13 cellular contexts compared by ENCODE assay signal in the genomic region with DNA sequence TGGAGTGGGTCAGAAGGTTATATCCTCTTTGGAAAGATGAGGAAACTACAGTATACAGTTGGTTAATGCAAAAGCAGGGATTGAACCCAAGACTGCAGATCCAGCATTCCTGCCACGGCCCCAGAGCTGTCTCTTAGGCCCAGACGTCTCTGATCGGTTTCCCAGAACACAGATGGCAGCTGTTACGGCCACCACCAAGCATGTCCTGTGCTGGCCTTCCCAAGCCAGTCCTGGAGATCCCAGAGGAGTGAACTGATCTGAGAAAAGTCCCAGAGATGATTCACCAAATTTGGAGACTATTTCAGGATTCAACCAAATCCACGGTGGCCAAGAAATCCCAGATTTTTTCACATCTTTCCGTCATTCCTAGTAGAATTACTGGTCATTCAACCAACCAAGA. TPM values are rescaled to one million over a fixed set of nuclear protein-coding genes. Genes with fewer than 3 reads are reported as not detected.
A peak's percentile ranks its signal among the peaks of the same experiment; 100 is the strongest.
DNase-seq lines count a peak whose midpoint lies in the region; ATAC-seq and TF ChIP-seq lines count a peak whose summit lies in the region.
"Had no signal": no experiment of that assay in that cellular context is flagged by ENCODE, and none has a peak within 500 bp of the region (broad histone marks: within the 10 kb centered on the region; RNA-seq: fewer than 3 reads in every experiment).

No MANE protein-coding gene starts in this region.

- TF ChIP-seq CTCF in right lobe of liver (IDR thresholded peaks at IDR 0.05) (no peak), transverse colon (IDR thresholded peaks at IDR 0.05) (no peak), foreskin fibroblast (IDR thresholded peaks at IDR 0.05; ENCODE audit: low read depth, low read length) (no peak), smooth muscle cell (IDR thresholded peaks at IDR 0.05; ENCODE audit: borderline replicate concordance, insufficient read depth, poor library complexity, severe bottlenecking) (no peak)

- 90% methylated on average over 2 of the region's 6 CpGs for WGBS in right lobe of liver (ENCODE audit: insufficient coverage, low coverage, low lambda C conversion rate, missing lambda C conversion rate)
- 80 to 100% methylated on average over 1 to 6 of the region's 6 CpGs for WGBS in transverse colon (ENCODE audit: low coverage in 1 of 2), 2 donors
- 91% methylated on average over 6 of the region's 6 CpGs for WGBS in smooth muscle cell (ENCODE audit: low lambda C conversion rate)

- in situ Hi-C loops in transverse colon (cut with MboI; ENCODE audit: low pct_ligation_motif_present in 1 of 4, low pct_unique_long_range_greater_than_20kb in 1 of 4, low sequenced_read_pairs in 3 of 4), result no loop called here

- H3K36me3 ChIP-seq in right lobe of liver, result peaks cover 0 to 47% (median 23%) of the 10 kb centered on the region in 4 donors
- peaks cover 0 to 14% (median 7%) of the 10 kb centered on the region in 4 donors for H3K36me3 ChIP-seq in transverse colon
- peaks cover 6% of the 10 kb centered on the region for H3K36me3 ChIP-seq in smooth muscle cell (ENCODE audit: low read depth)

- ATAC-seq in activated naive CD4-positive, alpha-beta T cell treated with anti-CD3 and anti-CD28 coated beads, Interleukin-2, amount 50 U/mL, for 72 hours, result no peak
- ATAC-seq in right lobe of liver (no peak), left colon (no peak)
- ATAC-seq: foreskin keratinocyte had no signal

- H3F3A ChIP-seq in smooth muscle cell (ENCODE audit: low read depth), result no peaks in the 10 kb centered on the region

- peak overlapping the region; percentile 81 to 85 for H3K27ac Mint-ChIP-seq in activated naive CD4-positive, alpha-beta T cell treated with anti-CD3 and anti-CD28 coated beads, Interleukin-2, amount 50 U/mL, for 72 hours
- peak overlapping the region; percentile 86 for H3K27ac Mint-ChIP-seq in activated naive CD8-positive, alpha-beta T cell treated with anti-CD3 and anti-CD28 coated beads for 36 hours
- H3K27ac Mint-ChIP-seq: type B pancreatic cell had no signal

- H3K4me1 ChIP-seq in right lobe of liver, result peaks cover 0 to 49% (median 17%) of the 10 kb centered on the region in 4 donors
- H3K4me1 ChIP-seq in transverse colon, result peaks cover 26 to 47% (median 33%) of the 10 kb centered on the region in 4 donors
- H3K4me1 ChIP-seq in smooth muscle cell (ENCODE audit: low read depth), result peaks cover 3% of the 10 kb centered on the region

- H3K27ac ChIP-seq in right lobe of liver (peak overlapping the region; percentile 50 to 74 (median 59)), transverse colon (peak overlapping the region; percentile 17 to 58 (median 40)), smooth muscle cell (ENCODE audit: low read depth) (no peak overlapping the region)
- H3K27ac ChIP-seq: foreskin keratinocyte had no signal

- DNase-seq in activated naive CD4-positive, alpha-beta T cell treated with anti-CD3 and anti-CD28 coated beads, Interleukin-2, amount 50 U/mL, for 72 hours (ENCODE audit: low spot score in 2 of 2), result no peak
- DNase-seq in activated naive CD4-positive, alpha-beta T cell treated with Interleukin-2 at 50 U/mL for 16 hours, result no peak
- DNase-seq in activated naive CD8-positive, alpha-beta T cell treated with anti-CD3 and anti-CD28 coated beads for 36 hours, result no peak
- DNase-seq in right lobe of liver, result no peak
- DNase-seq in transverse colon, result no peak
- no peak for DNase-seq in foreskin fibroblast
- no peak for DNase-seq in left colon
- DNase-seq in smooth muscle cell (lab: John Stamatoyannopoulos, UW; ENCODE audit: unreplicated experiment), result no peak
- DNase-seq: foreskin keratinocyte, mesendoderm, NCI-H2171, RPMI8226 had no signal

- H3K36me3 Mint-ChIP-seq in activated naive CD4-positive, alpha-beta T cell treated with anti-CD3 and anti-CD28 coated beads, Interleukin-2, amount 50 U/mL, for 72 hours, result peaks cover 26 to 51% of the 10 kb centered on the region in 2 donors
- peaks cover 39% of the 10 kb centered on the region for H3K36me3 Mint-ChIP-seq in activated naive CD8-positive, alpha-beta T cell treated with anti-CD3 and anti-CD28 coated beads for 36 hours

- intact Hi-C loops in right lobe of liver (cut with DNase I) (no loop called here), transverse colon (cut with DNase I; ENCODE audit: low total_unique reads) (no loop called here), left colon (cut with DNase I, micrococcal nuclease) (no loop called here)

- no peak for TF ChIP-seq EP300 in transverse colon (IDR thresholded peaks at IDR 0.05; ENCODE audit: low read depth)

- no peak for TF ChIP-seq POLR2A in right lobe of liver (IDR thresholded peaks at IDR 0.05)
- no peak for TF ChIP-seq POLR2A in transverse colon (IDR thresholded peaks at IDR 0.05)

- peaks cover 22% of the 10 kb centered on the region for H3K79me2 ChIP-seq in smooth muscle cell (ENCODE audit: low read depth)

- H2AFZ ChIP-seq in smooth muscle cell (ENCODE audit: low read depth), result no peak overlapping the region

- peaks cover 64% of the 10 kb centered on the region for H4K20me1 ChIP-seq in smooth muscle cell (ENCODE audit: low read depth)

- H3K9me3 Mint-ChIP-seq in activated naive CD4-positive, alpha-beta T cell treated with anti-CD3 and anti-CD28 coated beads, Interleukin-2, amount 50 U/mL, for 72 hours, result no peaks in the 10 kb centered on the region
- no peaks in the 10 kb centered on the region for H3K9me3 Mint-ChIP-seq in activated naive CD8-positive, alpha-beta T cell treated with anti-CD3 and anti-CD28 coated beads for 36 hours
- H3K9me3 Mint-ChIP-seq: type B pancreatic cell had no signal

- no peak overlapping the region for H3K4me2 ChIP-seq in smooth muscle cell

- H3K27me3 ChIP-seq in right lobe of liver, result no peaks in the 10 kb centered on the region
- no peaks in the 10 kb centered on the region for H3K27me3 ChIP-seq in transverse colon
- no peaks in the 10 kb centered on the region for H3K27me3 ChIP-seq in smooth muscle cell (ENCODE audit: low read depth)
- H3K27me3 ChIP-seq: foreskin keratinocyte had no signal

- H3K9ac ChIP-seq in smooth muscle cell (ENCODE audit: low read depth), result no peak overlapping the region

- H3K9me3 ChIP-seq in right lobe of liver (no peaks in the 10 kb centered on the region), transverse colon (no peaks in the 10 kb centered on the region), smooth muscle cell (replicated peaks; ENCODE audit: low read depth) (no peaks in the 10 kb centered on the region)

- H3K4me3 Mint-ChIP-seq in activated naive CD8-positive, alpha-beta T cell treated with anti-CD3 and anti-CD28 coated beads for 36 hours, result no peak overlapping the region
- H3K4me3 Mint-ChIP-seq: type B pancreatic cell had no signal

- H3K27me3 Mint-ChIP-seq in activated naive CD8-positive, alpha-beta T cell treated with anti-CD3 and anti-CD28 coated beads for 36 hours, result no peaks in the 10 kb centered on the region
- H3K27me3 Mint-ChIP-seq: type B pancreatic cell had no signal

- H3K4me1 Mint-ChIP-seq in activated naive CD8-positive, alpha-beta T cell treated with anti-CD3 and anti-CD28 coated beads for 36 hours, result peaks cover 48% of the 10 kb centered on the region

- no peak overlapping the region for H3K4me3 ChIP-seq in right lobe of liver
- H3K4me3 ChIP-seq in transverse colon, result no peak overlapping the region
- no peak overlapping the region for H3K4me3 ChIP-seq in foreskin fibroblast (ENCODE audit: low read depth in 1 of 2, low read length in 2 of 2)
- H3K4me3 ChIP-seq in smooth muscle cell, result no peak overlapping the region

RNA-seq across cellular contexts. Expression of gene TNIP1, which starts 20.1 kb away (rescaled TPM):
- total RNA-seq in activated naive CD4-positive, alpha-beta T cell treated with anti-CD3 and anti-CD28 coated beads, Interleukin-2, amount 50 U/mL, for 72 hours, result 100 to 1,000 TPM; 221 to 276 TPM
- total RNA-seq in activated naive CD8-positive, alpha-beta T cell treated with anti-CD3 and anti-CD28 coated beads for 36 hours, result 100 to 1,000 TPM; 185 to 189 TPM
- total RNA-seq in right lobe of liver (100 to 1,000 TPM in 1 of 6 experiments, 10 to 100 TPM in 5; 70.1 to 155 (median 79.1) TPM), transverse colon (100 to 1,000 TPM in 3 of 4 donors, 10 to 100 TPM in 1; 63.9 to 296 (median 223) TPM), left colon (100 to 1,000 TPM; 200 to 215 TPM), smooth muscle cell (45.7 and 51.4 TPM in 2 replicates)
- polyA plus RNA-seq in smooth muscle cell, result 64.4 and 73.7 TPM in 2 replicates

RNA-seq across cellular contexts. Expression of gene GPX3, which starts 40.4 kb away (rescaled TPM):
- total RNA-seq in activated naive CD4-positive, alpha-beta T cell treated with anti-CD3 and anti-CD28 coated beads, Interleukin-2, amount 50 U/mL, for 72 hours, result under 1 TPM in 1 of 2 donors, not detected in 1; 0.23 TPM
- not detected for total RNA-seq in activated naive CD8-positive, alpha-beta T cell treated with anti-CD3 and anti-CD28 coated beads for 36 hours
- 100 to 1,000 TPM; 192 to 869 (median 343) TPM for total RNA-seq in right lobe of liver
- 100 to 1,000 TPM; 252 to 758 (median 352) TPM for total RNA-seq in transverse colon
- total RNA-seq in left colon, result 100 to 1,000 TPM; 106 to 174 TPM
- total RNA-seq in smooth muscle cell, result 32.6 and 36.7 TPM in 2 replicates
- polyA plus RNA-seq in smooth muscle cell, result 59.3 and 67.5 TPM in 2 replicates

Comparison
In these comparisons a context has a peak if more than half of its experiments do, and no peak if none do; other contexts are left out.
1. RNA of gene GPX3, which starts 40.4 kb away (total RNA-seq): 252 to 758 TPM in transverse colon, 192 to 869 TPM in right lobe of liver, 106 to 174 TPM in left colon and 32.6 to 36.7 TPM in smooth muscle cell; 0.23 TPM in activated naive CD4-positive, alpha-beta T cell treated with anti-CD3 and anti-CD28 coated beads, Interleukin-2, amount 50 U/mL, for 72 hours and not detected in activated naive CD8-positive, alpha-beta T cell treated with anti-CD3 and anti-CD28 coated beads for 36 hours; every median in the first group is over 10 times any median in the second.